Comparison of ENCODE assay signal across 20 cellular contexts in the genomic region with DNA sequence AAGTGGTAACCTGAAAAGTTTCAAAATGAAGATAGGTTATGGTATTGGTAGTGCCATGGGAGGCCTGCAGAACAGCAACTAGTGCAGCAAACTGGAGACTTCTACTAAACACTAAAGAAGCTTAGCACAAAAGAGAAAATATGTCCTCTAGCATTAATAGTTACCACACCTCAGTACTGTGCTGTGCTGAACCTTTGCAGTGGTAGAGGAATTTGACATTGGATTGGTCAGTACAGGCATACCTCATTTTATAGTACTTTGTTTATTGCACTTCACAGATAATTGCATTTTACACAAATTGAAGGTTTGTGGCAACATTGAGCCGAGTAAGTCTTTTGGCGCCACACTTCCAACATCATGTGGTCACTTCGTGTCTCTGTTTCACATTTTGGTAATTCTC. TPM values are rescaled to one million over a fixed set of nuclear protein-coding genes. Genes with fewer than 3 reads are reported as not detected.
DNase-seq lines count a peak whose midpoint lies in the region; ATAC-seq and TF ChIP-seq lines count a peak whose summit lies in the region.
"Had no signal": no experiment of that assay in that cellular context is flagged by ENCODE, and none has a peak within 500 bp of the region (broad histone marks: within the 10 kb centered on the region; RNA-seq: fewer than 3 reads in every experiment).

No MANE protein-coding gene starts in this region.

- H3K4me2 ChIP-seq in HCT116 (ENCODE audit: low read length) = no peak overlapping the region

- no peak overlapping the region for H3K9ac ChIP-seq in HCT116 (ENCODE audit: low read length)

- H3K27me3 Mint-ChIP-seq in CD4-positive, alpha-beta T cell = no peaks in the 10 kb centered on the region
- no peaks in the 10 kb centered on the region for H3K27me3 Mint-ChIP-seq in central memory CD8-positive, alpha-beta T cell
- no peaks in the 10 kb centered on the region for H3K27me3 Mint-ChIP-seq in nephron progenitor cell (ENCODE audit: low read depth, poor library complexity)
- H3K27me3 Mint-ChIP-seq: CD4-positive, alpha-beta memory T cell had no signal

- no peak for TF ChIP-seq CTCF in CD4-positive, alpha-beta T cell (IDR thresholded peaks at IDR 0.05)
- TF ChIP-seq CTCF in HCT116 (IDR thresholded peaks at IDR 0.05 in 2 of 3, conservative IDR thresholded peaks at IDR 0.05 in 1 of 3; ENCODE audit: borderline replicate concordance in 1 of 3, insufficient read depth in 1 of 3, low read depth in 2 of 3, low read length in 2 of 3) = no peak
- TF ChIP-seq CTCF in nephron progenitor cell (IDR thresholded peaks at IDR 0.05) = no peak

- no peak for TF ChIP-seq RAD21 in HCT116 (IDR thresholded peaks at IDR 0.05; ENCODE audit: low read depth)

- peaks cover 3 to 26% of the 10 kb centered on the region in 2 experiments; a peak in 2 of 4 replicates for H3K36me3 ChIP-seq in HCT116 (ENCODE audit: control insufficient read depth in 1 of 2, insufficient read depth in 2 of 2, low read length in 2 of 2)

- H3K79me2 ChIP-seq in HCT116 (ENCODE audit: insufficient read depth, low read length) = peaks cover 89% of the 10 kb centered on the region

- peak overlapping the region; percentile 19 for H3K27ac Mint-ChIP-seq in CD4-positive, alpha-beta T cell
- peak overlapping the region; percentile 67 for H3K27ac Mint-ChIP-seq in central memory CD8-positive, alpha-beta T cell (ENCODE audit: low read depth)
- peak overlapping the region; percentile 16 for H3K27ac Mint-ChIP-seq in nephron progenitor cell
- H3K27ac Mint-ChIP-seq: HFFc6 had no signal

- no peak for DNase-seq in CD4-positive, alpha-beta T cell
- no peak for DNase-seq in HCT116 (ENCODE audit: low read depth, low spot score)
- no peak for DNase-seq in central memory CD8-positive, alpha-beta T cell (ENCODE audit: low spot score in 2 of 2)
- no peak for DNase-seq in nephron progenitor cell
- no peak for DNase-seq in DMS114 treated with DMSO at 0.1 percent for 48 hours (lab: John Stamatoyannopoulos, UW; ENCODE audit: unreplicated experiment)
- no peak for DNase-seq in HPDE6-E6E7 (ENCODE audit: extremely low spot score)
- DNase-seq: ACHN; BE2C; C1 segment of cervical spinal cord; CD4-positive, alpha-beta memory T cell; DMS53; DND-41; EL; HFFc6; IMR-90 had no signal

- POLR2A ChIA-PET in CD4-positive, alpha-beta T cell (lab: Charles Lee) = no interaction called here
- POLR2A ChIA-PET in HCT116 (lab: Charles Lee) = no interaction called here

- H3K9me2 ChIP-seq in HCT116 (ENCODE audit: insufficient read depth) = no peaks in the 10 kb centered on the region

- H2AFZ ChIP-seq in HCT116 (ENCODE audit: low read depth, low read length, poor library complexity, severe bottlenecking) = no peak overlapping the region

- H4K20me1 ChIP-seq in HCT116 (ENCODE audit: insufficient read depth) = no peaks in the 10 kb centered on the region; the same call in none of the 2 replicates

- TF ChIP-seq POLR2A in HCT116 (IDR thresholded peaks at IDR 0.05; ENCODE audit: borderline replicate concordance, extremely low read depth, insufficient read depth, insufficient read length) = no peak

- peaks cover 81% of the 10 kb centered on the region for H3K36me3 Mint-ChIP-seq in CD4-positive, alpha-beta T cell (ENCODE audit: low read depth)
- peaks cover 39% of the 10 kb centered on the region for H3K36me3 Mint-ChIP-seq in central memory CD8-positive, alpha-beta T cell (ENCODE audit: insufficient read depth)
- H3K36me3 Mint-ChIP-seq in nephron progenitor cell (ENCODE audit: low read depth) = peaks cover 78% of the 10 kb centered on the region

- CTCF ChIA-PET in CD4-positive, alpha-beta T cell (lab: Charles Lee) = interaction anchor here (1.8 kb wide), 1 partner anchor 39 kb away, joined by 6 read pairs; no protein-coding TSS in a partner anchor
- CTCF ChIA-PET in HCT116 (lab: Charles Lee) = no interaction called here

- RAD21 ChIA-PET in HCT116 (lab: Charles Lee; ENCODE audit: low non-redundant PET in 1 of 2, low total read pairs in 2 of 2, uncharacterized antibody in 2 of 2, unreplicated experiment in 2 of 2) = no interaction called here

- no peaks in the 10 kb centered on the region for H3K9me3 ChIP-seq in CD4-positive, alpha-beta T cell (ENCODE audit: control insufficient read depth, low read length)
- H3K9me3 ChIP-seq in HCT116 (ENCODE audit: control insufficient read depth in 1 of 2, insufficient read depth in 1 of 2, low read depth in 1 of 2, low read length in 2 of 2) = no peaks in the 10 kb centered on the region
- H3K9me3 ChIP-seq: BE2C, HAP-1 had no signal

- no peak overlapping the region for H3K4me3 ChIP-seq in HCT116 (replicated peaks in 1 of 2; ENCODE audit: low read depth in 1 of 2, low read length in 2 of 2)
- H3K4me3 ChIP-seq: GM12878, HAP-1, K562 had no signal

- H3K9me3 Mint-ChIP-seq in CD4-positive, alpha-beta T cell = no peaks in the 10 kb centered on the region
- no peaks in the 10 kb centered on the region for H3K9me3 Mint-ChIP-seq in central memory CD8-positive, alpha-beta T cell
- H3K9me3 Mint-ChIP-seq in nephron progenitor cell = peaks cover 5% of the 10 kb centered on the region
- H3K9me3 Mint-ChIP-seq: CD4-positive, alpha-beta memory T cell; HFFc6 had no signal

- H3K4me1 ChIP-seq in HCT116 (ENCODE audit: control insufficient read depth in 1 of 2, insufficient read depth in 2 of 2, low read length in 2 of 2) = no peaks in the 10 kb centered on the region
- H3K4me1 ChIP-seq: HAP-1 had no signal

- no peaks in the 10 kb centered on the region for H3K27me3 ChIP-seq in CD4-positive, alpha-beta T cell (ENCODE audit: control insufficient read depth, insufficient read depth, low read length)
- no peaks in the 10 kb centered on the region for H3K27me3 ChIP-seq in HCT116 (ENCODE audit: insufficient read depth, low read length)
- H3K27me3 ChIP-seq: BE2C had no signal

- H3K27ac ChIP-seq in CD4-positive, alpha-beta T cell (ENCODE audit: low read depth, low read length) = no peak overlapping the region
- no peak overlapping the region for H3K27ac ChIP-seq in HCT116 (ENCODE audit: low read depth, low read length)

- TSS peak; percentile 15 for BruUV-seq in HCT116 (replicated peaks; lab: Mats Ljungman, UMichigan)

- ATAC-seq in CD4-positive, alpha-beta T cell (ENCODE audit: poor library complexity) = no peak
- ATAC-seq in HCT116 (no peak), HG03280 (IDR thresholded peaks at IDR 0.05; ENCODE audit: unreplicated experiment) (no peak), GM19023 (IDR thresholded peaks at IDR 0.05; ENCODE audit: unreplicated experiment) (no peak)
- no peak for ATAC-seq in central memory CD8-positive, alpha-beta T cell (replicated peaks; ENCODE audit: extremely low read depth, poor library complexity, severe bottlenecking)
- ATAC-seq: GM12878, K562 had no signal

- peaks cover 69% of the 10 kb centered on the region for H3K4me1 Mint-ChIP-seq in CD4-positive, alpha-beta T cell (ENCODE audit: low read depth)
- peaks cover 49% of the 10 kb centered on the region for H3K4me1 Mint-ChIP-seq in central memory CD8-positive, alpha-beta T cell
- no peaks in the 10 kb centered on the region for H3K4me1 Mint-ChIP-seq in nephron progenitor cell

- intact Hi-C loops in CD4-positive, alpha-beta T cell (cut with DNase I, micrococcal nuclease) = no loop called here
- intact Hi-C loops in HCT116 (cut with micrococcal nuclease) = no loop called here

- H3K4me3 Mint-ChIP-seq in CD4-positive, alpha-beta T cell = no peak overlapping the region
- H3K4me3 Mint-ChIP-seq in central memory CD8-positive, alpha-beta T cell = no peak overlapping the region
- no peak overlapping the region for H3K4me3 Mint-ChIP-seq in nephron progenitor cell
- H3K4me3 Mint-ChIP-seq: CD4-positive, alpha-beta memory T cell; HFFc6 had no signal

TF ChIP-seq in HCT116, 20 proteins besides CTCF, POLR2A, EP300 and RAD21:
- TF ChIP-seq SRF (IDR thresholded peaks at IDR 0.05; ENCODE audit: low read depth) = no peak
- no peak for TF ChIP-seq EZH2phosphoT487 (IDR thresholded peaks at IDR 0.05; ENCODE audit: borderline replicate concordance)
- TF ChIP-seq JUND (IDR thresholded peaks at IDR 0.05) = no peak
- TF ChIP-seq CBX3 (IDR thresholded peaks at IDR 0.05; ENCODE audit: low read depth) = no peak
- no peak for TF ChIP-seq YY1 (IDR thresholded peaks at IDR 0.05; ENCODE audit: extremely low read depth, insufficient replicate concordance, low read depth, low read length)
- TF ChIP-seq, protein P1, sequence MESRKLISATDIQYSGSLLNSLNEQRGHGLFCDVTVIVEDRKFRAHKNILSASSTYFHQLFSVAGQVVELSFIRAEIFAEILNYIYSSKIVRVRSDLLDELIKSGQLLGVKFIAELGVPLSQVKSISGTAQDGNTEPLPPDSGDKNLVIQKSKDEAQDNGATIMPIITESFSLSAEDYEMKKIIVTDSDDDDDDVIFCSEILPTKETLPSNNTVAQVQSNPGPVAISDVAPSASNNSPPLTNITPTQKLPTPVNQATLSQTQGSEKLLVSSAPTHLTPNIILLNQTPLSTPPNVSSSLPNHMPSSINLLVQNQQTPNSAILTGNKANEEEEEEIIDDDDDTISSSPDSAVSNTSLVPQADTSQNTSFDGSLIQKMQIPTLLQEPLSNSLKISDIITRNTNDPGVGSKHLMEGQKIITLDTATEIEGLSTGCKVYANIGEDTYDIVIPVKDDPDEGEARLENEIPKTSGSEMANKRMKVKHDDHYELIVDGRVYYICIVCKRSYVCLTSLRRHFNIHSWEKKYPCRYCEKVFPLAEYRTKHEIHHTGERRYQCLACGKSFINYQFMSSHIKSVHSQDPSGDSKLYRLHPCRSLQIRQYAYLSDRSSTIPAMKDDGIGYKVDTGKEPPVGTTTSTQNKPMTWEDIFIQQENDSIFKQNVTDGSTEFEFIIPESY (IDR thresholded peaks at IDR 0.05; ENCODE audit: extremely low read depth, insufficient replicate concordance, low read length) = no peak
- TF ChIP-seq ELF1 (IDR thresholded peaks at IDR 0.05; ENCODE audit: borderline replicate concordance, low read depth) = no peak

RNA-seq across cellular contexts. Expression of a gene that starts 40.4 kb away (rescaled TPM):
- total RNA-seq in CD4-positive, alpha-beta T cell = 100 to 1,000 TPM; 106 to 110 TPM
- total RNA-seq in HCT116 (2021; ENCODE audit: unreplicated experiment) = 53.0 TPM
- 9.8 and 10.3 TPM in 2 replicates for polyA plus RNA-seq in HCT116 (2012)

Comparison
In these comparisons a context has a peak if more than half of its experiments do, and no peak if none do; other contexts are left out.
1. H3K27ac Mint-ChIP-seq: peak in every context shown above with its lines; median percentile 67 in central memory CD8-positive, alpha-beta T cell; 19 in CD4-positive, alpha-beta T cell; 16 in nephron progenitor cell.